ENCODE assay signal across 30 cellular contexts in the genomic region with DNA sequence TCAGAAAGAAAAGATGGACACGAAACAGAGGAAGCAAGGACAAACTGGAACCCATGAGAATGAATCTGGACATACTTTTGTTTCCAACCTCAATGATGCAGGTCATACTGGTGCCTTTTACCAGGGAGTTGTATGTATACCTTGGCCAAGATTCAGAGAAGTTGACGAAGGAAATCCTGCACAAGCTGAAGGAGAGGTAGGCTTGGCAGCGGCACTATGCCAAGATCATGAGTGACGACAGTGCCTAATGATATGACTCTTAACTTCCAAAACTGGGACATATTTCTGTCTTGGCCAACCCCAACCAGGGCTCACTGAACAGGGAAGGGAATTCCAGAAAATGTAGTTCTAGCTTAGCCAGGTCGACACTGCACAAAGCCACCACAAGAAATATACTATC.
"Had no signal": no experiment of that assay in that cellular context is flagged by ENCODE, and none has a peak within 500 bp of the region (broad histone marks: within the 10 kb centered on the region; RNA-seq: fewer than 3 reads in every experiment).

No MANE protein-coding gene starts in this region.

- H3K36me3 ChIP-seq: brain microvascular endothelial cell, cardiac muscle cell had no signal

- ATAC-seq: activated CD8-positive, alpha-beta memory T cell treated with anti-CD3 and anti-CD28 coated beads, Interleukin-2, amount 10 ng/mL, durations not matched to agents 7 days and 5 days; activated naive CD8-positive, alpha-beta T cell treated with anti-CD3 and anti-CD28 coated beads, Interleukin-2, amount 50 U/mL, for 24 hours; Right ventricle myocardium inferior had no signal

- DNase-seq: activated B cell treated with CpG ODN at 0.5 μM for 24 hours; activated CD4-positive, alpha-beta memory T cell treated with anti-CD3 and anti-CD28 coated beads, Interleukin-2, amount 10 ng/mL, durations not matched to agents 7 days and 5 days; activated CD4-positive, alpha-beta T cell treated with anti-CD3 and anti-CD28 coated beads for 1 hour; activated CD4-positive, alpha-beta T cell treated with anti-CD3 and anti-CD28 coated beads for 48 hours; activated CD8-positive, alpha-beta memory T cell treated with anti-CD3 and anti-CD28 coated beads for 24 hours; activated CD8-positive, alpha-beta memory T cell treated with anti-CD3 and anti-CD28 coated beads, Interleukin-2, amount 10 ng/mL, durations not matched to agents 7 days and 5 days; activated CD8-positive, alpha-beta memory T cell treated with anti-CD3 and anti-CD28 coated beads, Interleukin-2, amount 50 U/mL, for 48 hours; activated effector memory CD4-positive, alpha-beta T cell treated with Interleukin-2 at 50 U/mL for 16 hours; activated naive CD4-positive, alpha-beta T cell treated with anti-CD3 and anti-CD28 coated beads, Interleukin-2, amount 10 ng/mL, durations not matched to agents 7 days and 5 days; activated naive CD8-positive, alpha-beta T cell treated with anti-CD3 and anti-CD28 coated beads, Interleukin-2, amount 50 U/mL, for 24 hours; activated T-cell treated with anti-CD3 and anti-CD28 coated beads, Interleukin-2, amount 50 U/mL, for 48 hours; anterior cingulate cortex; brain microvascular endothelial cell; Kasumi-1; KG1; MM.1S; NCI-H1092; NCI-H1436 treated with DMSO at 0.1 percent for 48 hours; NCI-H1694 treated with DMSO at 0.1 percent for 48 hours; NCI-H2029; NCI-H345; NCI-H524 treated with DMSO at 0.1 percent for 48 hours; SW 1271; T-helper 1 cell; T-helper 2 cell; T-helper 9 cell had no signal

- H3K27me3 ChIP-seq: brain microvascular endothelial cell, cardiac muscle cell had no signal

- H3K4me3 ChIP-seq: cardiac muscle cell had no signal

- H3K27ac ChIP-seq: brain microvascular endothelial cell, cardiac muscle cell, RWPE1, VCaP had no signal
